In genomic region chr6:119390276-119390793, GRCh38 we compare ENCODE assay signal across 27 cellular contexts. TPM values are rescaled to one million over a fixed set of nuclear protein-coding genes. Genes with fewer than 3 reads are reported as not detected.
A peak's percentile ranks its signal among the peaks of the same experiment; 100 is the strongest.
DNase-seq lines count a peak whose midpoint lies in the region; TF ChIP-seq lines count a peak whose summit lies in the region.
"Had no signal": no experiment of that assay in that cellular context is flagged by ENCODE, and none has a peak within 500 bp of the region (broad histone marks: within the 10 kb centered on the region; RNA-seq: fewer than 3 reads in every experiment).

No MANE protein-coding gene starts in this region.

- POLR2A ChIA-PET in PC-9 (lab: Charles Lee; ENCODE audit: unreplicated experiment): no interaction called here

- DNase-seq in Jurkat, Clone E6-1 (ENCODE audit: low read depth, low spot score): peak; percentile 7
- DNase-seq in WERI-Rb-1 (peak; percentile 66), fibroblast of the aortic adventitia (ENCODE audit: low read depth) (peak; percentile 55), NCI-H2227 treated with DMSO at 0.1 percent for 48 hours (lab: John Stamatoyannopoulos, UW) (no peak), prostate gland (ENCODE audit: low spot score) (no peak), PC-9 (no peak), GOT3 (lab: John Stamatoyannopoulos, UW) (no peak)
- DNase-seq: activated CD4-positive, alpha-beta T cell treated with anti-CD3 and anti-CD28 coated beads, Interleukin-2, amount 50 U/mL, for 4 hours; activated naive CD4-positive, alpha-beta T cell treated with anti-CD3 and anti-CD28 coated beads, Interleukin-2, amount 50 U/mL, for 16 hours; CD4-positive, CD25-positive, alpha-beta regulatory T cell; cerebellar nuclear complex; foreskin melanocyte; HFFc6; hippocampal formation; MM.1S; mucosa of descending colon; NCI-H1436; NCI-H526; nephron progenitor cell; right lobe of liver; SK-N-SH; stimulated activated CD4-positive, alpha-beta T cell treated with anti-CD3 and anti-CD28 coated beads, Interleukin-15, amount 100 ng/mL, for 24 hours; stimulated activated naive CD8-positive, alpha-beta T cell treated with anti-CD3 and anti-CD28 coated beads, Interleukin-15, amount 100 ng/mL, for 72 hours; thyroid gland had no signal

- H3K27me3 ChIP-seq in WERI-Rb-1 (ENCODE audit: insufficient read depth, low read depth, severe bottlenecking) (no peaks in the 10 kb centered on the region), prostate gland (replicated peaks; ENCODE audit: insufficient read depth) (no peaks in the 10 kb centered on the region), PC-9 (ENCODE audit: insufficient read depth, low read depth) (no peaks in the 10 kb centered on the region)
- H3K27me3 ChIP-seq: ascending aorta, right lobe of liver, thyroid gland had no signal

- BruUV-seq in PC-9 (replicated peaks; lab: Mats Ljungman, UMichigan): no TSS peak

- H3F3A ChIP-seq in PC-9 (ENCODE audit: insufficient read depth, low read depth): no peaks in the 10 kb centered on the region

- H3K36me3 ChIP-seq in WERI-Rb-1: no peaks in the 10 kb centered on the region
- H3K36me3 ChIP-seq in prostate gland: no peaks in the 10 kb centered on the region
- no peaks in the 10 kb centered on the region for H3K36me3 ChIP-seq in PC-9 (ENCODE audit: low read depth)
- H3K36me3 ChIP-seq: ascending aorta, right lobe of liver, thyroid gland had no signal

- H2AFZ ChIP-seq in PC-9: no peak overlapping the region
- H2AFZ ChIP-seq: parathyroid adenoma had no signal

- H3K4me1 ChIP-seq in prostate gland (replicated peaks) (no peaks in the 10 kb centered on the region), PC-9 (replicated peaks; ENCODE audit: insufficient read depth) (no peaks in the 10 kb centered on the region)
- H3K4me1 ChIP-seq: ascending aorta, parathyroid adenoma, right lobe of liver, thyroid gland had no signal

- no peaks in the 10 kb centered on the region for H3K79me2 ChIP-seq in PC-9 (ENCODE audit: low read depth)
- H3K79me2 ChIP-seq: parathyroid adenoma had no signal

- H3K27ac ChIP-seq in WERI-Rb-1: no peak overlapping the region
- H3K27ac ChIP-seq in prostate gland: no peak overlapping the region
- H3K27ac ChIP-seq in PC-9: no peak overlapping the region
- H3K27ac ChIP-seq: ascending aorta, parathyroid adenoma, right lobe of liver, thyroid gland had no signal

- H3K9me2 ChIP-seq in PC-9 (ENCODE audit: insufficient read depth): 0 out of 2 replicates have a peak, but pooled peaks cover 4% of the 10 kb centered on the region
- H3K9me2 ChIP-seq: SK-N-SH had no signal

- no peak overlapping the region for H3K4me3 ChIP-seq in Jurkat, Clone E6-1 (ENCODE audit: low read length)
- H3K4me3 ChIP-seq in WERI-Rb-1 (ENCODE audit: low read depth, low read length): no peak overlapping the region
- no peak overlapping the region for H3K4me3 ChIP-seq in fibroblast of the aortic adventitia (ENCODE audit: low read depth, low read length)
- H3K4me3 ChIP-seq in prostate gland: no peak overlapping the region
- H3K4me3 ChIP-seq in PC-9: no peak overlapping the region
- H3K4me3 ChIP-seq: ascending aorta, mucosa of descending colon, right lobe of liver, thyroid gland had no signal

- TF ChIP-seq CTCF in WERI-Rb-1 (IDR thresholded peaks at IDR 0.05; ENCODE audit: low read depth, low read length) (no peak), fibroblast of the aortic adventitia (IDR thresholded peaks at IDR 0.05; ENCODE audit: insufficient read depth, low read length) (no peak), prostate gland (IDR thresholded peaks at IDR 0.05) (no peak), PC-9 (conservative IDR thresholded peaks at IDR 0.05) (no peak)

- no peaks in the 10 kb centered on the region for H4K20me1 ChIP-seq in PC-9 (ENCODE audit: insufficient read depth)

- CTCF ChIA-PET in PC-9 (lab: Charles Lee): no interaction called here

- H3K4me2 ChIP-seq in PC-9: no peak overlapping the region
- H3K4me2 ChIP-seq: SK-N-SH had no signal

- TF ChIP-seq POLR2A in prostate gland (IDR thresholded peaks at IDR 0.05): no peak

- H3K9me3 ChIP-seq in WERI-Rb-1 (ENCODE audit: severe bottlenecking): no peaks in the 10 kb centered on the region
- H3K9me3 ChIP-seq in prostate gland: no peaks in the 10 kb centered on the region
- H3K9me3 ChIP-seq in PC-9 (ENCODE audit: insufficient read depth, low read depth): no peaks in the 10 kb centered on the region; the same call in 1 of the 2 replicates
- H3K9me3 ChIP-seq: mucosa of descending colon, right lobe of liver, thyroid gland had no signal

- intact Hi-C loops in prostate gland (cut with DNase I) (no loop called here), PC-9 (cut with micrococcal nuclease; ENCODE audit: unreplicated experiment) (no loop called here)

RNA-seq across cellular contexts. Expression of gene MAN1A1, which starts 40.8 kb away (rescaled TPM):
- 12.2 TPM for polyA plus RNA-seq in Jurkat, Clone E6-1 (2012; ENCODE audit: insufficient read depth, insufficient read length)
- total RNA-seq in fibroblast of the aortic adventitia (ENCODE audit: low replicate concordance): 93.1 and 175 TPM in 2 replicates
- 10 to 100 TPM; 17.9 to 27.9 TPM for total RNA-seq in prostate gland
- total RNA-seq in PC-9 (2021): 13.3 and 13.4 TPM in 2 replicates
- total RNA-seq: G401 had no signal

Comparison
In these comparisons a context has a peak if more than half of its experiments do, and no peak if none do; other contexts are left out.
1. DNase-seq: peak in Jurkat, Clone E6-1 (single experiment), WERI-Rb-1 (single experiment) and fibroblast of the aortic adventitia (single experiment); none in NCI-H2227 treated with DMSO at 0.1 percent for 48 hours (single experiment), prostate gland (single experiment), PC-9 (0 of 2) and GOT3 (single experiment).